ENCODE assay signal across 23 cellular contexts in genomic region chr3:127580327-127581060, GRCh38.
"Had no signal": no experiment of that assay in that cellular context is flagged by ENCODE, and none has a peak within 500 bp of the region (broad histone marks: within the 10 kb centered on the region; RNA-seq: fewer than 3 reads in every experiment).

No MANE protein-coding gene starts in this region.

- H3K27me3 ChIP-seq: body of pancreas, cardiac muscle cell had no signal

- H3K4me3 Mint-ChIP-seq: activated CD4-positive, alpha-beta T cell treated with anti-CD3 and anti-CD28 coated beads, Interleukin-2, amount 10 ng/mL, durations not matched to agents 24 days and 14 days; mesothelial cell of epicardium; nephron; T-helper 2 cell treated with Interferon-gamma antibody and Interleukin-4, amounts not matched to agents 5 μg/mL and 100 μg/mL, for 36 hours; type B pancreatic cell had no signal

- H3K9me3 ChIP-seq: body of pancreas, left ventricle myocardium inferior, SK-N-SH, thoracic aorta had no signal

- H3K4me3 ChIP-seq: body of pancreas, cardiac muscle cell, left ventricle myocardium inferior, thoracic aorta had no signal

- H3K27me3 Mint-ChIP-seq: activated CD4-positive, alpha-beta T cell treated with anti-CD3 and anti-CD28 coated beads, Interleukin-2, amount 10 ng/mL, durations not matched to agents 24 days and 14 days; type B pancreatic cell had no signal

- ATAC-seq: activated CD4-positive, CD25-positive, alpha-beta regulatory T cell treated with anti-CD3 and anti-CD28 coated beads, Interleukin-2, amount 50 U/mL, for 24 hours; body of pancreas; sciatic nerve had no signal

- H3K4me2 ChIP-seq: SK-N-SH had no signal

- H3K27ac ChIP-seq: body of pancreas, cardiac muscle cell, left ventricle myocardium inferior, thoracic aorta, VCaP had no signal

- DNase-seq: activated CD4-positive, alpha-beta T cell treated with anti-CD3 and anti-CD28 coated beads, Interleukin-2, amount 10 ng/mL, durations not matched to agents 24 days and 14 days; activated naive CD4-positive, alpha-beta T cell treated with Interleukin-2 at 50 U/mL for 16 hours; anterior cingulate cortex; body of pancreas; erythroblast; foreskin fibroblast; kidney glomerular epithelial cell; left ventricle myocardium inferior; mammary epithelial cell; SIG-M5; SK-N-SH; small intestine; stimulated activated CD4-positive, alpha-beta T cell treated with anti-CD3 and anti-CD28 coated beads, Interleukin-2, amount 100 ng/mL, for 24 hours; stimulated activated naive CD4-positive, alpha-beta T cell had no signal

- H3K9me3 Mint-ChIP-seq: activated CD4-positive, alpha-beta T cell treated with anti-CD3 and anti-CD28 coated beads, Interleukin-2, amount 10 ng/mL, durations not matched to agents 24 days and 14 days; mesothelial cell of epicardium; nephron; T-helper 2 cell treated with Interferon-gamma antibody and Interleukin-4, amounts not matched to agents 5 μg/mL and 100 μg/mL, for 36 hours; type B pancreatic cell had no signal

- H3K9ac ChIP-seq: SK-N-SH had no signal

- H3K27ac Mint-ChIP-seq: activated CD4-positive, alpha-beta T cell treated with anti-CD3 and anti-CD28 coated beads, Interleukin-2, amount 10 ng/mL, durations not matched to agents 24 days and 14 days; mesothelial cell of epicardium; nephron; T-helper 2 cell treated with Interferon-gamma antibody and Interleukin-4, amounts not matched to agents 5 μg/mL and 100 μg/mL, for 36 hours; type B pancreatic cell had no signal
